Comparison of ENCODE assay signal across 1 cellular context in the genomic region with DNA sequence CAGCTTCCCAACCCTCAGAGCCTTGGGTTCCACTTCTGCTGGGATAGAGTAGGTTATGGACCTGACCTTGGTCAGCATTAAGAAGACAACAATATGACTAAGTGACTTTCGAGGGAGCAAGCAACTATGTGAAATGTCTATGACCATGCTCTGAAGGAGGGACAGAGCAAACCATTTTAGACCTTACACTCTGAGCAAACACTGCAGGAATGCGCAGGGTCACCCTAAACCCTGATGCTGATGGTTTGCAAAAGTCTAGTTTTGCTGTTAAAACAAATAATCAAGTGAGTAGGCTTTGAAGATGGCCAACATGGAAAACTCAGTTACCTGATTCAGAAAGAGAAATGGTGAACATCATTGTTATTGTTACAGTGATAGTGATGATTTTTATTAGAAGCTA.
TF ChIP-seq lines count a peak whose summit lies in the region.

No MANE protein-coding gene starts in this region.

TF ChIP-seq in HepG2, 621 proteins besides CTCF, POLR2A, EP300 and RAD21 (continued from another document and continues in another):
- TF ChIP-seq, protein P1, sequence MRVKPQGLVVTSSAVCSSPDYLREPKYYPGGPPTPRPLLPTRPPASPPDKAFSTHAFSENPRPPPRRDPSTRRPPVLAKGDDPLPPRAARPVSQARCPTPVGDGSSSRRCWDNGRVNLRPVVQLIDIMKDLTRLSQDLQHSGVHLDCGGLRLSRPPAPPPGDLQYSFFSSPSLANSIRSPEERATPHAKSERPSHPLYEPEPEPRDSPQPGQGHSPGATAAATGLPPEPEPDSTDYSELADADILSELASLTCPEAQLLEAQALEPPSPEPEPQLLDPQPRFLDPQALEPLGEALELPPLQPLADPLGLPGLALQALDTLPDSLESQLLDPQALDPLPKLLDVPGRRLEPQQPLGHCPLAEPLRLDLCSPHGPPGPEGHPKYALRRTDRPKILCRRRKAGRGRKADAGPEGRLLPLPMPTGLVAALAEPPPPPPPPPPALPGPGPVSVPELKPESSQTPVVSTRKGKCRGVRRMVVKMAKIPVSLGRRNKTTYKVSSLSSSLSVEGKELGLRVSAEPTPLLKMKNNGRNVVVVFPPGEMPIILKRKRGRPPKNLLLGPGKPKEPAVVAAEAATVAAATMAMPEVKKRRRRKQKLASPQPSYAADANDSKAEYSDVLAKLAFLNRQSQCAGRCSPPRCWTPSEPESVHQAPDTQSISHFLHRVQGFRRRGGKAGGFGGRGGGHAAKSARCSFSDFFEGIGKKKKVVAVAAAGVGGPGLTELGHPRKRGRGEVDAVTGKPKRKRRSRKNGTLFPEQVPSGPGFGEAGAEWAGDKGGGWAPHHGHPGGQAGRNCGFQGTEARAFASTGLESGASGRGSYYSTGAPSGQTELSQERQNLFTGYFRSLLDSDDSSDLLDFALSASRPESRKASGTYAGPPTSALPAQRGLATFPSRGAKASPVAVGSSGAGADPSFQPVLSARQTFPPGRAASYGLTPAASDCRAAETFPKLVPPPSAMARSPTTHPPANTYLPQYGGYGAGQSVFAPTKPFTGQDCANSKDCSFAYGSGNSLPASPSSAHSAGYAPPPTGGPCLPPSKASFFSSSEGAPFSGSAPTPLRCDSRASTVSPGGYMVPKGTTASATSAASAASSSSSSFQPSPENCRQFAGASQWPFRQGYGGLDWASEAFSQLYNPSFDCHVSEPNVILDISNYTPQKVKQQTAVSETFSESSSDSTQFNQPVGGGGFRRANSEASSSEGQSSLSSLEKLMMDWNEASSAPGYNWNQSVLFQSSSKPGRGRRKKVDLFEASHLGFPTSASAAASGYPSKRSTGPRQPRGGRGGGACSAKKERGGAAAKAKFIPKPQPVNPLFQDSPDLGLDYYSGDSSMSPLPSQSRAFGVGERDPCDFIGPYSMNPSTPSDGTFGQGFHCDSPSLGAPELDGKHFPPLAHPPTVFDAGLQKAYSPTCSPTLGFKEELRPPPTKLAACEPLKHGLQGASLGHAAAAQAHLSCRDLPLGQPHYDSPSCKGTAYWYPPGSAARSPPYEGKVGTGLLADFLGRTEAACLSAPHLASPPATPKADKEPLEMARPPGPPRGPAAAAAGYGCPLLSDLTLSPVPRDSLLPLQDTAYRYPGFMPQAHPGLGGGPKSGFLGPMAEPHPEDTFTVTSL (CRISPR knock-in tag; IDR thresholded peaks at IDR 0.05; ENCODE audit: borderline replicate concordance) = 0 out of 2 replicates have a peak, but pooled peaks have one; percentile 55
- TF ChIP-seq YEATS4 (CRISPR knock-in tag; IDR thresholded peaks at IDR 0.05; ENCODE audit: borderline replicate concordance) = peak; percentile 41; the same call in 1 of the 2 replicates
- peak; percentile 84 for TF ChIP-seq KDM6A (CRISPR knock-in tag; IDR thresholded peaks at IDR 0.05; ENCODE audit: low read depth)
- peak; percentile 79 for TF ChIP-seq RARA (CRISPR knock-in tag; IDR thresholded peaks at IDR 0.05)
- TF ChIP-seq ZNF577 (CRISPR knock-in tag; IDR thresholded peaks at IDR 0.05; ENCODE audit: borderline replicate concordance, low read depth) = no peak
- TF ChIP-seq, protein P2, sequence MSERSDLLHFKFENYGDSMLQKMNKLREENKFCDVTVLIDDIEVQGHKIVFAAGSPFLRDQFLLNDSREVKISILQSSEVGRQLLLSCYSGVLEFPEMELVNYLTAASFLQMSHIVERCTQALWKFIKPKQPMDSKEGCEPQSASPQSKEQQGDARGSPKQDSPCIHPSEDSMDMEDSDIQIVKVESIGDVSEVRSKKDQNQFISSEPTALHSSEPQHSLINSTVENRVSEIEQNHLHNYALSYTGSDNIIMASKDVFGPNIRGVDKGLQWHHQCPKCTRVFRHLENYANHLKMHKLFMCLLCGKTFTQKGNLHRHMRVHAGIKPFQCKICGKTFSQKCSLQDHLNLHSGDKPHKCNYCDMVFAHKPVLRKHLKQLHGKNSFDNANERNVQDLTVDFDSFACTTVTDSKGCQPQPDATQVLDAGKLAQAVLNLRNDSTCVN (CRISPR knock-in tag; IDR thresholded peaks at IDR 0.05; ENCODE audit: borderline replicate concordance) = no peak
- TF ChIP-seq, protein P3, sequence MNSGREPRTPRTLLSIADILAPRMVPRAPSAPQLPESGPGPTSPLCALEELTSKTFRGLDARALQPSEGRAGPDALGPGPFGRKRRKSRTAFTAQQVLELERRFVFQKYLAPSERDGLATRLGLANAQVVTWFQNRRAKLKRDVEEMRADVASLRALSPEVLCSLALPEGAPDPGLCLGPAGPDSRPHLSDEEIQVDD (CRISPR knock-in tag; IDR thresholded peaks at IDR 0.05; ENCODE audit: borderline replicate concordance) = no peak
- TF ChIP-seq, protein P4, sequence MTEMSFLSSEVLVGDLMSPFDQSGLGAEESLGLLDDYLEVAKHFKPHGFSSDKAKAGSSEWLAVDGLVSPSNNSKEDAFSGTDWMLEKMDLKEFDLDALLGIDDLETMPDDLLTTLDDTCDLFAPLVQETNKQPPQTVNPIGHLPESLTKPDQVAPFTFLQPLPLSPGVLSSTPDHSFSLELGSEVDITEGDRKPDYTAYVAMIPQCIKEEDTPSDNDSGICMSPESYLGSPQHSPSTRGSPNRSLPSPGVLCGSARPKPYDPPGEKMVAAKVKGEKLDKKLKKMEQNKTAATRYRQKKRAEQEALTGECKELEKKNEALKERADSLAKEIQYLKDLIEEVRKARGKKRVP (CRISPR knock-in tag; IDR thresholded peaks at IDR 0.05) = 0 out of 4 replicates have a peak, but pooled peaks of 1 of the 2 experiments have one; percentile 39
- no peak; a peak in 1 of 4 replicates for TF ChIP-seq KLF16 (CRISPR knock-in tag; IDR thresholded peaks at IDR 0.05)
- TF ChIP-seq PAF1 (CRISPR knock-in tag; IDR thresholded peaks at IDR 0.05) = no peak
- TF ChIP-seq ARID2 (CRISPR knock-in tag; IDR thresholded peaks at IDR 0.05; ENCODE audit: borderline replicate concordance) = no peak
- no peak for TF ChIP-seq CEBPB (IDR thresholded peaks at IDR 0.05; ENCODE audit: borderline replicate concordance, low read depth, low read length)
- no peak for TF ChIP-seq SCMH1 (CRISPR knock-in tag; IDR thresholded peaks at IDR 0.05; ENCODE audit: borderline replicate concordance)
- TF ChIP-seq ZNF556 (CRISPR knock-in tag; IDR thresholded peaks at IDR 0.05; ENCODE audit: borderline replicate concordance) = no peak
- TF ChIP-seq FOSL1 (CRISPR knock-in tag; IDR thresholded peaks at IDR 0.05; ENCODE audit: borderline replicate concordance) = no peak
- peak; percentile 76; the same call in 1 of the 2 replicates for TF ChIP-seq HOXA3 (CRISPR knock-in tag; IDR thresholded peaks at IDR 0.05)
- TF ChIP-seq, protein P5, sequence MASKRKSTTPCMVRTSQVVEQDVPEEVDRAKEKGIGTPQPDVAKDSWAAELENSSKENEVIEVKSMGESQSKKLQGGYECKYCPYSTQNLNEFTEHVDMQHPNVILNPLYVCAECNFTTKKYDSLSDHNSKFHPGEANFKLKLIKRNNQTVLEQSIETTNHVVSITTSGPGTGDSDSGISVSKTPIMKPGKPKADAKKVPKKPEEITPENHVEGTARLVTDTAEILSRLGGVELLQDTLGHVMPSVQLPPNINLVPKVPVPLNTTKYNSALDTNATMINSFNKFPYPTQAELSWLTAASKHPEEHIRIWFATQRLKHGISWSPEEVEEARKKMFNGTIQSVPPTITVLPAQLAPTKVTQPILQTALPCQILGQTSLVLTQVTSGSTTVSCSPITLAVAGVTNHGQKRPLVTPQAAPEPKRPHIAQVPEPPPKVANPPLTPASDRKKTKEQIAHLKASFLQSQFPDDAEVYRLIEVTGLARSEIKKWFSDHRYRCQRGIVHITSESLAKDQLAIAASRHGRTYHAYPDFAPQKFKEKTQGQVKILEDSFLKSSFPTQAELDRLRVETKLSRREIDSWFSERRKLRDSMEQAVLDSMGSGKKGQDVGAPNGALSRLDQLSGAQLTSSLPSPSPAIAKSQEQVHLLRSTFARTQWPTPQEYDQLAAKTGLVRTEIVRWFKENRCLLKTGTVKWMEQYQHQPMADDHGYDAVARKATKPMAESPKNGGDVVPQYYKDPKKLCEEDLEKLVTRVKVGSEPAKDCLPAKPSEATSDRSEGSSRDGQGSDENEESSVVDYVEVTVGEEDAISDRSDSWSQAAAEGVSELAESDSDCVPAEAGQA (IDR thresholded peaks at IDR 0.05; ENCODE audit: low read depth) = no peak
- TF ChIP-seq, protein P5 (CRISPR knock-in tag; IDR thresholded peaks at IDR 0.05; ENCODE audit: borderline replicate concordance) = no peak
- no peak for TF ChIP-seq BHLHE40 (IDR thresholded peaks at IDR 0.05; ENCODE audit: low read length)
- TF ChIP-seq, protein P6, sequence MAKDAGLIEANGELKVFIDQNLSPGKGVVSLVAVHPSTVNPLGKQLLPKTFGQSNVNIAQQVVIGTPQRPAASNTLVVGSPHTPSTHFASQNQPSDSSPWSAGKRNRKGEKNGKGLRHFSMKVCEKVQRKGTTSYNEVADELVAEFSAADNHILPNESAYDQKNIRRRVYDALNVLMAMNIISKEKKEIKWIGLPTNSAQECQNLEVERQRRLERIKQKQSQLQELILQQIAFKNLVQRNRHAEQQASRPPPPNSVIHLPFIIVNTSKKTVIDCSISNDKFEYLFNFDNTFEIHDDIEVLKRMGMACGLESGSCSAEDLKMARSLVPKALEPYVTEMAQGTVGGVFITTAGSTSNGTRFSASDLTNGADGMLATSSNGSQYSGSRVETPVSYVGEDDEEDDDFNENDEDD (CRISPR knock-in tag; IDR thresholded peaks at IDR 0.05; ENCODE audit: borderline replicate concordance) = no peak
- no peak for TF ChIP-seq FOXC1 (CRISPR knock-in tag; IDR thresholded peaks at IDR 0.05; ENCODE audit: borderline replicate concordance)
- TF ChIP-seq, protein P7, sequence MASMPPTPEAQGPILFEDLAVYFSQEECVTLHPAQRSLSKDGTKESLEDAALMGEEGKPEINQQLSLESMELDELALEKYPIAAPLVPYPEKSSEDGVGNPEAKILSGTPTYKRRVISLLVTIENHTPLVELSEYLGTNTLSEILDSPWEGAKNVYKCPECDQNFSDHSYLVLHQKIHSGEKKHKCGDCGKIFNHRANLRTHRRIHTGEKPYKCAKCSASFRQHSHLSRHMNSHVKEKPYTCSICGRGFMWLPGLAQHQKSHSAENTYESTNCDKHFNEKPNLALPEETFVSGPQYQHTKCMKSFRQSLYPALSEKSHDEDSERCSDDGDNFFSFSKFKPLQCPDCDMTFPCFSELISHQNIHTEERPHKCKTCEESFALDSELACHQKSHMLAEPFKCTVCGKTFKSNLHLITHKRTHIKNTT (CRISPR knock-in tag; IDR thresholded peaks at IDR 0.05) = no peak
- TF ChIP-seq ZNF883 (CRISPR knock-in tag; IDR thresholded peaks at IDR 0.05; ENCODE audit: not compliant biosample characterization) = no peak
- no peak for TF ChIP-seq ZNF101 (CRISPR knock-in tag; IDR thresholded peaks at IDR 0.05; ENCODE audit: borderline replicate concordance, low read depth)
- no peak for TF ChIP-seq FOXK2 (IDR thresholded peaks at IDR 0.05)
- no peak for TF ChIP-seq SNRNP70 (IDR thresholded peaks at IDR 0.05; ENCODE audit: low read depth, low read length)
- TF ChIP-seq PHF5A (CRISPR knock-in tag; IDR thresholded peaks at IDR 0.05; ENCODE audit: low read depth, unreplicated experiment) = peak; percentile 20
- no peak for TF ChIP-seq ZFP36L1 (CRISPR knock-in tag; IDR thresholded peaks at IDR 0.05)
- TF ChIP-seq ZNF251 (CRISPR knock-in tag; IDR thresholded peaks at IDR 0.05) = no peak
- no peak for TF ChIP-seq PTBP1 (IDR thresholded peaks at IDR 0.05; ENCODE audit: low read depth, low read length, poor library complexity, severe bottlenecking)
- TF ChIP-seq, protein P8, sequence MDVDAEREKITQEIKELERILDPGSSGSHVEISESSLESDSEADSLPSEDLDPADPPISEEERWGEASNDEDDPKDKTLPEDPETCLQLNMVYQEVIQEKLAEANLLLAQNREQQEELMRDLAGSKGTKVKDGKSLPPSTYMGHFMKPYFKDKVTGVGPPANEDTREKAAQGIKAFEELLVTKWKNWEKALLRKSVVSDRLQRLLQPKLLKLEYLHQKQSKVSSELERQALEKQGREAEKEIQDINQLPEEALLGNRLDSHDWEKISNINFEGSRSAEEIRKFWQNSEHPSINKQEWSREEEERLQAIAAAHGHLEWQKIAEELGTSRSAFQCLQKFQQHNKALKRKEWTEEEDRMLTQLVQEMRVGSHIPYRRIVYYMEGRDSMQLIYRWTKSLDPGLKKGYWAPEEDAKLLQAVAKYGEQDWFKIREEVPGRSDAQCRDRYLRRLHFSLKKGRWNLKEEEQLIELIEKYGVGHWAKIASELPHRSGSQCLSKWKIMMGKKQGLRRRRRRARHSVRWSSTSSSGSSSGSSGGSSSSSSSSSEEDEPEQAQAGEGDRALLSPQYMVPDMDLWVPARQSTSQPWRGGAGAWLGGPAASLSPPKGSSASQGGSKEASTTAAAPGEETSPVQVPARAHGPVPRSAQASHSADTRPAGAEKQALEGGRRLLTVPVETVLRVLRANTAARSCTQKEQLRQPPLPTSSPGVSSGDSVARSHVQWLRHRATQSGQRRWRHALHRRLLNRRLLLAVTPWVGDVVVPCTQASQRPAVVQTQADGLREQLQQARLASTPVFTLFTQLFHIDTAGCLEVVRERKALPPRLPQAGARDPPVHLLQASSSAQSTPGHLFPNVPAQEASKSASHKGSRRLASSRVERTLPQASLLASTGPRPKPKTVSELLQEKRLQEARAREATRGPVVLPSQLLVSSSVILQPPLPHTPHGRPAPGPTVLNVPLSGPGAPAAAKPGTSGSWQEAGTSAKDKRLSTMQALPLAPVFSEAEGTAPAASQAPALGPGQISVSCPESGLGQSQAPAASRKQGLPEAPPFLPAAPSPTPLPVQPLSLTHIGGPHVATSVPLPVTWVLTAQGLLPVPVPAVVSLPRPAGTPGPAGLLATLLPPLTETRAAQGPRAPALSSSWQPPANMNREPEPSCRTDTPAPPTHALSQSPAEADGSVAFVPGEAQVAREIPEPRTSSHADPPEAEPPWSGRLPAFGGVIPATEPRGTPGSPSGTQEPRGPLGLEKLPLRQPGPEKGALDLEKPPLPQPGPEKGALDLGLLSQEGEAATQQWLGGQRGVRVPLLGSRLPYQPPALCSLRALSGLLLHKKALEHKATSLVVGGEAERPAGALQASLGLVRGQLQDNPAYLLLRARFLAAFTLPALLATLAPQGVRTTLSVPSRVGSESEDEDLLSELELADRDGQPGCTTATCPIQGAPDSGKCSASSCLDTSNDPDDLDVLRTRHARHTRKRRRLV (CRISPR knock-in tag; IDR thresholded peaks at IDR 0.05) = no peak
- TF ChIP-seq SALL2 (CRISPR knock-in tag; IDR thresholded peaks at IDR 0.05) = no peak
- TF ChIP-seq ZBTB7A (CRISPR knock-in tag; IDR thresholded peaks at IDR 0.05) = no peak
- TF ChIP-seq TBX3 (IDR thresholded peaks at IDR 0.05; ENCODE audit: borderline replicate concordance) = no peak
- no peak for TF ChIP-seq TBL1XR1 (IDR thresholded peaks at IDR 0.05; ENCODE audit: borderline replicate concordance, low read length, partially characterized antibody)
- peak; percentile 71 for TF ChIP-seq SOX5 (CRISPR knock-in tag; IDR thresholded peaks at IDR 0.05; ENCODE audit: borderline replicate concordance)
- no peak for TF ChIP-seq KLF6 (CRISPR knock-in tag; IDR thresholded peaks at IDR 0.05)
